31 cellular contexts compared by ENCODE assay signal in genomic region chr15:54312528-54312927, GRCh38.
"Had no signal": no experiment of that assay in that cellular context is flagged by ENCODE, and none has a peak within 500 bp of the region (broad histone marks: within the 10 kb centered on the region; RNA-seq: fewer than 3 reads in every experiment).

No MANE protein-coding gene starts in this region.

- H3K36me3 ChIP-seq: ascending aorta, breast epithelium, cardiac muscle cell, esophagus squamous epithelium, gastroesophageal sphincter, heart right ventricle had no signal

- H3K36me3 Mint-ChIP-seq: activated naive CD4-positive, alpha-beta T cell treated with anti-CD3 and anti-CD28 coated beads, Interleukin-2, amount 10 ng/mL, durations not matched to agents 7 days and 5 days; activated naive CD4-positive, alpha-beta T cell treated with anti-CD3 and anti-CD28 coated beads, Interleukin-2, amount 50 U/mL, for 72 hours; activated naive CD8-positive, alpha-beta T cell treated with anti-CD3 and anti-CD28 coated beads, Interleukin-2, amount 10 ng/mL, durations not matched to agents 7 days and 5 days; brain had no signal

- H3K27ac ChIP-seq: ascending aorta, breast epithelium, cardiac muscle cell, esophagus squamous epithelium, gastroesophageal sphincter, heart right ventricle had no signal

- H3K4me1 Mint-ChIP-seq: activated CD4-positive, alpha-beta memory T cell treated with anti-CD3 and anti-CD28 coated beads, Interleukin-2, amount 10 ng/mL, durations not matched to agents 7 days and 5 days; activated CD4-positive, alpha-beta T cell treated with anti-CD3 and anti-CD28 coated beads, Interleukin-2, amount 10 ng/mL, durations not matched to agents 7 days and 5 days; activated naive CD4-positive, alpha-beta T cell treated with anti-CD3 and anti-CD28 coated beads, Interleukin-2, amount 10 ng/mL, durations not matched to agents 7 days and 5 days; activated naive CD8-positive, alpha-beta T cell treated with anti-CD3 and anti-CD28 coated beads, Interleukin-2, amount 10 ng/mL, durations not matched to agents 7 days and 5 days; brain; T-helper 17 cell had no signal

- ATAC-seq: activated naive CD4-positive, alpha-beta T cell treated with anti-CD3 and anti-CD28 coated beads, Interleukin-2, amount 50 U/mL, for 72 hours; activated T-cell treated with anti-CD3 and anti-CD28 coated beads, Interleukin-2, amount 50 U/mL, for 72 hours; effector memory CD8-positive, alpha-beta T cell; gastroesophageal sphincter; heart right ventricle; T-helper 17 cell had no signal

- H3K9me3 Mint-ChIP-seq: activated CD4-positive, alpha-beta memory T cell treated with anti-CD3 and anti-CD28 coated beads, Interleukin-2, amount 10 ng/mL, durations not matched to agents 7 days and 5 days; activated CD4-positive, alpha-beta T cell treated with anti-CD3 and anti-CD28 coated beads, Interleukin-2, amount 10 ng/mL, durations not matched to agents 7 days and 5 days; activated naive CD4-positive, alpha-beta T cell treated with anti-CD3 and anti-CD28 coated beads, Interleukin-2, amount 10 ng/mL, durations not matched to agents 7 days and 5 days; brain; T-helper 2 cell treated with Interferon-gamma antibody and Interleukin-4, amounts not matched to agents 5 μg/mL and 100 μg/mL, for 36 hours had no signal

- H3K4me3 Mint-ChIP-seq: activated CD4-positive, alpha-beta memory T cell treated with anti-CD3 and anti-CD28 coated beads, Interleukin-2, amount 10 ng/mL, durations not matched to agents 7 days and 5 days; activated CD4-positive, alpha-beta T cell treated with anti-CD3 and anti-CD28 coated beads, Interleukin-2, amount 10 ng/mL, durations not matched to agents 7 days and 5 days; activated naive CD4-positive, alpha-beta T cell treated with anti-CD3 and anti-CD28 coated beads, Interleukin-2, amount 10 ng/mL, durations not matched to agents 7 days and 5 days; activated naive CD8-positive, alpha-beta T cell treated with anti-CD3 and anti-CD28 coated beads, Interleukin-2, amount 10 ng/mL, durations not matched to agents 7 days and 5 days; activated T-cell treated with anti-CD3 and anti-CD28 coated beads, Interleukin-2, amount 50 U/mL, for 24 hours; activated T-cell treated with anti-CD3 and anti-CD28 coated beads, Interleukin-2, amount 50 U/mL, for 72 hours; brain; effector memory CD8-positive, alpha-beta T cell; T-helper 17 cell; T-helper 2 cell treated with Interferon-gamma antibody and Interleukin-4, amounts not matched to agents 5 μg/mL and 100 μg/mL, for 36 hours had no signal

- H3K4me3 ChIP-seq: ascending aorta, breast epithelium, cardiac muscle cell, esophagus squamous epithelium, gastroesophageal sphincter, heart right ventricle had no signal

- H3K27ac Mint-ChIP-seq: activated CD4-positive, alpha-beta memory T cell treated with anti-CD3 and anti-CD28 coated beads, Interleukin-2, amount 10 ng/mL, durations not matched to agents 7 days and 5 days; activated CD4-positive, alpha-beta T cell treated with anti-CD3 and anti-CD28 coated beads, Interleukin-2, amount 10 ng/mL, durations not matched to agents 7 days and 5 days; activated naive CD4-positive, alpha-beta T cell treated with anti-CD3 and anti-CD28 coated beads, Interleukin-2, amount 10 ng/mL, durations not matched to agents 7 days and 5 days; activated naive CD4-positive, alpha-beta T cell treated with anti-CD3 and anti-CD28 coated beads, Interleukin-2, amount 50 U/mL, for 72 hours; activated naive CD8-positive, alpha-beta T cell treated with anti-CD3 and anti-CD28 coated beads, Interleukin-2, amount 10 ng/mL, durations not matched to agents 7 days and 5 days; activated T-cell treated with anti-CD3 and anti-CD28 coated beads, Interleukin-2, amount 50 U/mL, for 24 hours; activated T-cell treated with anti-CD3 and anti-CD28 coated beads, Interleukin-2, amount 50 U/mL, for 72 hours; brain; effector memory CD8-positive, alpha-beta T cell; T-helper 17 cell; T-helper 2 cell treated with Interferon-gamma antibody and Interleukin-4, amounts not matched to agents 5 μg/mL and 100 μg/mL, for 36 hours had no signal

- H3K4me1 ChIP-seq: ascending aorta, breast epithelium, esophagus squamous epithelium, gastroesophageal sphincter, heart right ventricle had no signal

- H3K27me3 ChIP-seq: ascending aorta, breast epithelium, cardiac muscle cell, esophagus squamous epithelium, gastroesophageal sphincter, heart right ventricle had no signal

- H3K27me3 Mint-ChIP-seq: activated CD4-positive, alpha-beta memory T cell treated with anti-CD3 and anti-CD28 coated beads, Interleukin-2, amount 10 ng/mL, durations not matched to agents 7 days and 5 days; activated CD4-positive, alpha-beta T cell treated with anti-CD3 and anti-CD28 coated beads, Interleukin-2, amount 10 ng/mL, durations not matched to agents 7 days and 5 days; activated naive CD4-positive, alpha-beta T cell treated with anti-CD3 and anti-CD28 coated beads, Interleukin-2, amount 10 ng/mL, durations not matched to agents 7 days and 5 days; activated T-cell treated with anti-CD3 and anti-CD28 coated beads, Interleukin-2, amount 50 U/mL, for 24 hours; brain; effector memory CD8-positive, alpha-beta T cell; T-helper 17 cell had no signal

- DNase-seq: activated CD4-positive, alpha-beta memory T cell treated with anti-CD3 and anti-CD28 coated beads, Interleukin-2, amount 10 ng/mL, durations not matched to agents 7 days and 5 days; activated CD4-positive, alpha-beta T cell treated with anti-CD3 and anti-CD28 coated beads for 1 hour; activated CD4-positive, alpha-beta T cell treated with anti-CD3 and anti-CD28 coated beads for 4 hours; activated CD4-positive, alpha-beta T cell treated with anti-CD3 and anti-CD28 coated beads, Interleukin-2, amount 10 ng/mL, durations not matched to agents 7 days and 5 days; activated CD4-positive, alpha-beta T cell treated with anti-CD3 and anti-CD28 coated beads, Interleukin-2, amount 50 U/mL, for 4 hours; activated CD8-positive, alpha-beta memory T cell treated with anti-CD3 and anti-CD28 coated beads, Interleukin-2, amount 50 U/mL, for 48 hours; activated gamma-delta T cell; activated naive CD4-positive, alpha-beta T cell; activated naive CD4-positive, alpha-beta T cell treated with anti-CD3 and anti-CD28 coated beads, Interleukin-2, amount 10 ng/mL, durations not matched to agents 7 days and 5 days; activated naive CD8-positive, alpha-beta T cell treated with anti-CD3 and anti-CD28 coated beads, Interleukin-2, amount 10 ng/mL, durations not matched to agents 7 days and 5 days; activated T-cell treated with anti-CD3 and anti-CD28 coated beads for 4 hours; activated T-cell treated with anti-CD3 and anti-CD28 coated beads, Interleukin-2, amount 50 U/mL, for 24 hours; activated T-cell treated with anti-CD3 and anti-CD28 coated beads, Interleukin-2, amount 50 U/mL, for 72 hours; cortex of kidney; dermis blood vessel endothelial cell; effector CD4-positive, alpha-beta T cell; effector memory CD8-positive, alpha-beta T cell; erythroblast; esophagus squamous epithelium; foreskin melanocyte; heart right ventricle; T-helper 1 cell; T-helper 17 cell; T1000 had no signal
